In the genomic region with DNA sequence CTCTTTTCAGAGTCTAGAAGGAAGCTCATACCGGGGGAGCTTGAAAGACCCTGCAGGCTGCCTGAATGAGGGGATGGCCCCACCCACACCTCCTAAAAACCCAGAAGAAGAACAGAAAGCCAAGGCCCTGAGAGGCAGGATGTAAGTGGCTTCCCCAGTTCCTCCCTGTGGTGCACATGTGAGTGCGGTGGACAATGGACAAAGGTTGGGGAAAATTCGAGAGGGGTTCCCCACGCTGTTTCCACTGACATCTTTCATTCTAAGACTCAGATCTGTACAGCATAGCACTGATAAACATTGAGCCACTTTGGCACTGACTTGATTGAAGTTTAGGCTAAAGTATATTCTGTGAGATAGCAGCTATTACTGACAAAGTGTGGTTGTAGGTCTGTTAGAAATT, we compare ENCODE assay signal across 10 cellular contexts.
DNase-seq lines count a peak whose midpoint lies in the region; ATAC-seq lines count a peak whose summit lies in the region.
"Had no signal": no experiment of that assay in that cellular context is flagged by ENCODE, and none has a peak within 500 bp of the region (broad histone marks: within the 10 kb centered on the region; RNA-seq: fewer than 3 reads in every experiment).

No MANE protein-coding gene starts in this region.

- in situ Hi-C loops in SK-MEL-5 (cut with HindIII; ENCODE audit: low pct_unique_long_range_greater_than_20kb, low sequenced_read_pairs): no loop called here

- peak in 1 of 2 donors; percentile 59 for DNase-seq in activated naive CD4-positive, alpha-beta T cell treated with anti-CD3 and anti-CD28 coated beads, Interleukin-2, amount 50 U/mL, for 72 hours (ENCODE audit: low spot score in 2 of 2)
- DNase-seq in activated naive CD4-positive, alpha-beta T cell (lab: John Stamatoyannopoulos, UW): no peak
- peak; percentile 17 for DNase-seq in SK-MEL-5 (ENCODE audit: low read depth, low spot score)
- DNase-seq in stimulated activated naive B cell treated with anti-CD40 and anti-IgM and Interleukin-4, amounts not matched to agents 10 μg/mL and 1 μg/mL and 100 μg/mL, for 72 hours: peak; percentile 81
- no peak for DNase-seq in amygdala (lab: John Stamatoyannopoulos, UW)
- no peak for DNase-seq in middle frontal gyrus (ENCODE audit: extremely low spot score, low spot score)
- DNase-seq: MM.1S, posterior cingulate gyrus had no signal

- ATAC-seq in activated naive CD4-positive, alpha-beta T cell treated with anti-CD3 and anti-CD28 coated beads, Interleukin-2, amount 50 U/mL, for 72 hours: peak; percentile 28 to 90
- ATAC-seq in HG02642 (IDR thresholded peaks at IDR 0.05; ENCODE audit: poor library complexity, unreplicated experiment) (peak; percentile 58), GM19324 (IDR thresholded peaks at IDR 0.05; ENCODE audit: low FRiP score, unreplicated experiment) (no peak)
- ATAC-seq in stimulated activated naive B cell treated with anti-CD40 and anti-IgM and Interleukin-4, amounts not matched to agents 10 μg/mL and 1 μg/mL and 100 μg/mL, for 72 hours (replicated peaks): peak; percentile 84 to 87

- no peaks in the 10 kb centered on the region for H3K9me3 Mint-ChIP-seq in activated naive CD4-positive, alpha-beta T cell treated with anti-CD3 and anti-CD28 coated beads, Interleukin-2, amount 50 U/mL, for 72 hours
- peaks cover 3 to 5% of the 10 kb centered on the region in 2 donors for H3K9me3 Mint-ChIP-seq in stimulated activated naive B cell treated with anti-CD40 and anti-IgM and Interleukin-4, amounts not matched to agents 10 μg/mL and 1 μg/mL and 100 μg/mL, for 72 hours

- H3K36me3 Mint-ChIP-seq in activated naive CD4-positive, alpha-beta T cell treated with anti-CD3 and anti-CD28 coated beads, Interleukin-2, amount 50 U/mL, for 72 hours: peaks cover 9 to 20% of the 10 kb centered on the region in 2 donors
- H3K36me3 Mint-ChIP-seq in stimulated activated naive B cell treated with anti-CD40 and anti-IgM and Interleukin-4, amounts not matched to agents 10 μg/mL and 1 μg/mL and 100 μg/mL, for 72 hours: peaks cover 5 to 10% of the 10 kb centered on the region in 2 donors

- peak overlapping the region; percentile 61 to 65 for H3K4me3 Mint-ChIP-seq in stimulated activated naive B cell treated with anti-CD40 and anti-IgM and Interleukin-4, amounts not matched to agents 10 μg/mL and 1 μg/mL and 100 μg/mL, for 72 hours

- no peak overlapping the region for H3K27ac Mint-ChIP-seq in activated naive CD4-positive, alpha-beta T cell treated with anti-CD3 and anti-CD28 coated beads, Interleukin-2, amount 50 U/mL, for 72 hours
- H3K27ac Mint-ChIP-seq in stimulated activated naive B cell treated with anti-CD40 and anti-IgM and Interleukin-4, amounts not matched to agents 10 μg/mL and 1 μg/mL and 100 μg/mL, for 72 hours: peak overlapping the region; percentile 93

- peaks cover 0 to 10% of the 10 kb centered on the region in 2 donors for H3K27me3 Mint-ChIP-seq in stimulated activated naive B cell treated with anti-CD40 and anti-IgM and Interleukin-4, amounts not matched to agents 10 μg/mL and 1 μg/mL and 100 μg/mL, for 72 hours

- peaks cover 32 to 71% of the 10 kb centered on the region in 2 donors for H3K4me1 Mint-ChIP-seq in stimulated activated naive B cell treated with anti-CD40 and anti-IgM and Interleukin-4, amounts not matched to agents 10 μg/mL and 1 μg/mL and 100 μg/mL, for 72 hours

Comparison
In these comparisons a context has a peak if more than half of its experiments do, and no peak if none do; other contexts are left out.
1. DNase-seq: peak in SK-MEL-5 (single experiment) and stimulated activated naive B cell treated with anti-CD40 and anti-IgM and Interleukin-4, amounts not matched to agents 10 μg/mL and 1 μg/mL and 100 μg/mL, for 72 hours (single experiment); none in activated naive CD4-positive, alpha-beta T cell (0 of 4), amygdala (0 of 56) and middle frontal gyrus (single experiment).